17 cellular contexts compared by ENCODE assay signal in genomic region chr10:86481761-86482160, GRCh38.
"Had no signal": no experiment of that assay in that cellular context is flagged by ENCODE, and none has a peak within 500 bp of the region (broad histone marks: within the 10 kb centered on the region; RNA-seq: fewer than 3 reads in every experiment).

No MANE protein-coding gene starts in this region.

- H3K9me3 ChIP-seq: adrenal gland, thyroid gland had no signal

- H3K4me1 ChIP-seq: adrenal gland had no signal

- H3K4me1 Mint-ChIP-seq: mesothelial cell of epicardium, neural crest cell had no signal

- ATAC-seq: left colon; stimulated activated effector memory CD8-positive, alpha-beta T cell treated with anti-CD3 and anti-CD28 coated beads, Interleukin-12 subunit alpha, Interleukin-12 subunit beta, amount 100 ng/mL, for 72 hours had no signal

- H3K4me3 Mint-ChIP-seq: activated T-cell treated with anti-CD3 and anti-CD28 coated beads, Interleukin-2, amount 50 U/mL, for 24 hours; mesothelial cell of epicardium; neural crest cell; stimulated activated effector memory CD8-positive, alpha-beta T cell treated with anti-CD3 and anti-CD28 coated beads, Interleukin-12 subunit alpha, Interleukin-12 subunit beta, amount 100 ng/mL, for 72 hours; T-helper 1 cell treated with Interleukin-12 subunit alpha and Interleukin-12 subunit beta and Interleukin-4 antibody, amounts not matched to agents 30 μg/mL and 1 μg/mL, for 36 hours had no signal

- H3K27me3 ChIP-seq: adrenal gland, brain microvascular endothelial cell, thyroid gland had no signal

- H3K9me3 Mint-ChIP-seq: activated T-cell treated with anti-CD3 and anti-CD28 coated beads, Interleukin-2, amount 50 U/mL, for 24 hours; mesothelial cell of epicardium; neural crest cell; stimulated activated effector memory CD8-positive, alpha-beta T cell treated with anti-CD3 and anti-CD28 coated beads, Interleukin-12 subunit alpha, Interleukin-12 subunit beta, amount 100 ng/mL, for 72 hours; T-helper 1 cell treated with Interleukin-12 subunit alpha and Interleukin-12 subunit beta and Interleukin-4 antibody, amounts not matched to agents 30 μg/mL and 1 μg/mL, for 36 hours had no signal

- H3K4me3 ChIP-seq: adrenal gland, lung, thyroid gland had no signal

- H3K27ac Mint-ChIP-seq: activated T-cell treated with anti-CD3 and anti-CD28 coated beads, Interleukin-2, amount 50 U/mL, for 24 hours; mesothelial cell of epicardium; T-helper 1 cell treated with Interleukin-12 subunit alpha and Interleukin-12 subunit beta and Interleukin-4 antibody, amounts not matched to agents 30 μg/mL and 1 μg/mL, for 36 hours had no signal

- DNase-seq: activated CD4-positive, alpha-beta T cell treated with anti-CD3 and anti-CD28 coated beads, Interleukin-2, amount 50 U/mL, for 48 hours; activated effector memory CD4-positive, alpha-beta T cell treated with Interleukin-2 at 50 U/mL for 16 hours; activated naive CD4-positive, alpha-beta T cell treated with anti-CD3 and anti-CD28 coated beads, Interleukin-2, amount 50 U/mL, for 16 hours; activated T-cell treated with anti-CD3 and anti-CD28 coated beads, Interleukin-2, amount 50 U/mL, for 24 hours; adrenal gland; brain microvascular endothelial cell; effector memory CD4-positive, alpha-beta T cell; foreskin melanocyte; head of caudate nucleus; left colon; thyroid gland; WERI-Rb-1 had no signal

- H3K27ac ChIP-seq: adrenal gland, brain microvascular endothelial cell, WERI-Rb-1 had no signal

- H3K27me3 Mint-ChIP-seq: activated T-cell treated with anti-CD3 and anti-CD28 coated beads, Interleukin-2, amount 50 U/mL, for 24 hours had no signal
